20 cellular contexts compared by ENCODE assay signal in the genomic region with DNA sequence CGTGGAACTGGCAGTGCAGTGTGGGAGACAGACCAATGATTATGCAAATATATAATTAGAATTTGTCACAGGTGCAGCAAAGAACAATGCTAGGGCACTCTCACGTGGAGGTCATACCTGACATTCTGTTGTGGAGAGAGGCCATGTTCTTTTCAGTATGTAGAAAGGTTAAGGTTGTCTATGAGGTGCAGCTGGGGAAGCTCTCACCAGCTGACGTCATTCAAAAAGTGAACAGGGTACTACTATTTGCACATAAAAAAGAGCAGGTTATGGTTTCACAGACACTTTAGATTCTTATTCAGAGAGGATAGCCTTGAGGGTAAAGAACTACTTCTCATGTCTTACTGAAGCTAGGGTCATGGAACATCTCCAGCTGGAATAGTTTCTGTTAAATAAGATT.
"Had no signal": no experiment of that assay in that cellular context is flagged by ENCODE, and none has a peak within 500 bp of the region (broad histone marks: within the 10 kb centered on the region; RNA-seq: fewer than 3 reads in every experiment).

No MANE protein-coding gene starts in this region.

- H3K4me3 ChIP-seq: MG63 had no signal

- H3K27ac ChIP-seq: RWPE1 had no signal

- H3K36me3 ChIP-seq: MG63 had no signal

- DNase-seq: IMR-90; Karpas-422; KG1; MG63; NCI-H1092; NCI-H1105 treated with DMSO at 0.1 percent for 48 hours; NCI-H1417 treated with DMSO at 0.1 percent for 48 hours; NCI-H1694; NCI-H187 treated with DMSO at 0.1 percent for 48 hours; NCI-H2029 treated with DMSO at 0.1 percent for 48 hours; NCI-H2107; NCI-H2227 treated with DMSO at 0.1 percent for 48 hours; NCI-H524; NCI-H748 treated with DMSO at 0.1 percent for 48 hours; NK-92 treated with Interleukin-12 subunit alpha and Interleukin-12 subunit beta, amount 100 ng/mL, for 24 hours; PC-3; SHP77; T-helper 1 cell; T-helper 17 cell had no signal
